ENCODE assay signal across 11 cellular contexts in genomic region chr1:160209041-160209655, GRCh38. TPM values are rescaled to one million over a fixed set of nuclear protein-coding genes. Genes with fewer than 3 reads are reported as not detected.
DNase-seq lines count a peak whose midpoint lies in the region; TF ChIP-seq lines count a peak whose summit lies in the region.
"Had no signal": no experiment of that assay in that cellular context is flagged by ENCODE, and none has a peak within 500 bp of the region (broad histone marks: within the 10 kb centered on the region; RNA-seq: fewer than 3 reads in every experiment).

No MANE protein-coding gene starts in this region.

- no peaks in the 10 kb centered on the region for H3K27me3 ChIP-seq in AG04450 (ENCODE audit: control insufficient read depth, insufficient read depth, low read length)
- H3K27me3 ChIP-seq in dorsolateral prefrontal cortex = no peaks in the 10 kb centered on the region
- no peaks in the 10 kb centered on the region for H3K27me3 ChIP-seq in MG63

- no peaks in the 10 kb centered on the region for H3K27me3 Mint-ChIP-seq in osteocyte (ENCODE audit: unreplicated experiment)

- H3K36me3 ChIP-seq in HEK293 (ENCODE audit: control insufficient read depth in 2 of 2, insufficient read depth in 1 of 2, low read length in 2 of 2) = peaks cover 0 to 77% of the 10 kb centered on the region in 2 experiments
- H3K36me3 ChIP-seq in MG63 = peaks cover 84% of the 10 kb centered on the region

- CTCF ChIA-PET in AG04450 (lab: Charles Lee) = interaction anchor here (2.1 to 9.2 kb wide), 3 partner anchors 10 to 43 kb away, joined by 11 to 130 read pairs (median 22); no protein-coding TSS in a partner anchor
- CTCF ChIA-PET in HEK293 (lab: Yijun Ruan, JAX) = interaction anchor here (0.7 to 3.8 kb wide), 6 partner anchors 10 to 192 kb away, joined by 3 to 15 read pairs (median 6); no protein-coding TSS in a partner anchor

- peaks cover 2% of the 10 kb centered on the region; the same call in 1 of the 2 replicates for H3K9me3 ChIP-seq in AG04450 (ENCODE audit: control insufficient read depth, insufficient read depth, low read length)
- no peaks in the 10 kb centered on the region for H3K9me3 ChIP-seq in HEK293 (ENCODE audit: control insufficient read depth, insufficient read depth, low read depth, low read length)
- no peaks in the 10 kb centered on the region for H3K9me3 ChIP-seq in MG63

- H3K4me1 Mint-ChIP-seq in osteocyte (ENCODE audit: unreplicated experiment) = peaks cover 45% of the 10 kb centered on the region

- no peak overlapping the region for H3K4me3 Mint-ChIP-seq in osteocyte (ENCODE audit: unreplicated experiment)

- no peaks in the 10 kb centered on the region for H3K9me3 Mint-ChIP-seq in osteocyte (ENCODE audit: unreplicated experiment)

- peak overlapping the region; percentile 21 for H3K27ac ChIP-seq in AG04450 (ENCODE audit: low read depth, low read length)
- no peak overlapping the region for H3K27ac ChIP-seq in HEK293 (ENCODE audit: extremely low read depth, low read depth, low read length)
- peak overlapping the region; percentile 51 to 99 (median 95) for H3K27ac ChIP-seq in dorsolateral prefrontal cortex

- POLR2A ChIA-PET in AG04450 (lab: Yijun Ruan, JAX) (interaction anchor here (1.1 kb wide), 1 partner anchor 9 kb away, joined by 4 read pairs; no protein-coding TSS in a partner anchor), HEK293 (lab: Yijun Ruan, JAX) (interaction anchor here (0.8 to 0.9 kb wide), 2 partner anchors 10 to 11 kb away, joined by 3 read pairs; no protein-coding TSS in a partner anchor)

- intact Hi-C loops in dorsolateral prefrontal cortex (cut with DNase I) = no loop called here

- DNase-seq in AG04450 (ENCODE audit: low read depth, low spot score) = no peak
- no peak for DNase-seq in dorsolateral prefrontal cortex
- no peak for DNase-seq in osteocyte (ENCODE audit: extremely low spot score, unreplicated experiment)
- no peak for DNase-seq in Ammon's horn (ENCODE audit: low spot score)
- DNase-seq in NCI-H345 treated with DMSO at 0.1 percent for 48 hours (lab: John Stamatoyannopoulos, UW; ENCODE audit: unreplicated experiment) = no peak
- no peak for DNase-seq in NCI-H1694 (lab: John Stamatoyannopoulos, UW)
- no peak for DNase-seq in MG63
- DNase-seq: left colon, NCI-H2171 treated with DMSO at 0.1 percent for 48 hours, SHP77 had no signal

- TF ChIP-seq CTCF in AG04450 (IDR thresholded peaks at IDR 0.05; ENCODE audit: low read depth, low read length) = no peak
- no peak for TF ChIP-seq CTCF in HEK293 (tag by site-specific recombination; IDR thresholded peaks at IDR 0.05)
- TF ChIP-seq CTCF in dorsolateral prefrontal cortex (IDR thresholded peaks at IDR 0.05 in 54 of 56, conservative IDR thresholded peaks at IDR 0.05 in 2 of 56; ENCODE audit: low read depth in 1 of 56, partially characterized antibody in 56 of 56) = no peak
- TF ChIP-seq CTCF in osteocyte (IDR thresholded peaks at IDR 0.05) = no peak

- peaks cover 34% of the 10 kb centered on the region for H3K36me3 Mint-ChIP-seq in osteocyte (ENCODE audit: unreplicated experiment)

- peak overlapping the region; percentile 11; the same call in 1 of the 2 replicates for H3K4me3 ChIP-seq in AG04450 (ENCODE audit: low read depth, low read length)
- H3K4me3 ChIP-seq in HEK293 (ENCODE audit: low read depth, low read length) = no peak overlapping the region
- H3K4me3 ChIP-seq in dorsolateral prefrontal cortex = peak overlapping the region in 54 of 59 donors; percentile 11 to 99 (median 91)
- no peak overlapping the region for H3K4me3 ChIP-seq in MG63

- H3K27ac Mint-ChIP-seq in osteocyte (ENCODE audit: unreplicated experiment) = peak overlapping the region; percentile 53

- 0 out of 2 replicates have a peak, but pooled peaks cover 2% of the 10 kb centered on the region for H3K4me1 ChIP-seq in HEK293 (ENCODE audit: control insufficient read depth, insufficient read depth, low read length)

TF ChIP-seq in HEK293, 187 proteins besides CTCF, POLR2A, EP300 and RAD21:
- TF ChIP-seq ZFHX2 (tag by site-specific recombination; conservative IDR thresholded peaks at IDR 0.05) (peak; percentile 92), EGR2 (tag by site-specific recombination; IDR thresholded peaks at IDR 0.05; ENCODE audit: low read depth) (peak; percentile 92), GFI1B (tag by site-specific recombination; IDR thresholded peaks at IDR 0.05) (no peak), PRDM10 (tag by site-specific recombination; IDR thresholded peaks at IDR 0.05) (0 out of 2 replicates have a peak, but pooled peaks have one; percentile 1)

RNA-seq across cellular contexts. Expression of gene PEA15, which starts 4.0 kb away (rescaled TPM):
- polyA plus RNA-seq in AG04450 (2011; rRNA removed) = 512 and 555 TPM in 2 replicates
- polyA minus RNA-seq in AG04450 (2011; rRNA and poly(A)+ RNA removed) = 285 and 334 TPM in 2 replicates
- total RNA-seq in dorsolateral prefrontal cortex (100 to 1,000 TPM; 342 to 812 (median 617) TPM), osteocyte (195 and 197 TPM in 2 replicates)
- 243 and 355 TPM in 2 replicates for total RNA-seq in MG63 (2014; rRNA removed; shearing (Covaris generic); ENCODE audit: low replicate concordance)

RNA-seq across cellular contexts. Expression of gene CASQ1, which starts 18.8 kb away (rescaled TPM):
- polyA plus RNA-seq in AG04450 (2011; rRNA removed) = 0.17 and 0.20 TPM in 2 replicates
- 0.17 TPM in 1 of 2 replicates, not detected in the other for polyA minus RNA-seq in AG04450 (2011; rRNA and poly(A)+ RNA removed)
- total RNA-seq in dorsolateral prefrontal cortex (10 to 100 TPM in 94 of 120 experiments, 1 to 10 TPM in 26; 4.3 to 31.5 (median 14.0) TPM), osteocyte (not detected in 2 replicates)
- not detected in 2 replicates for total RNA-seq in MG63 (2014; rRNA removed; shearing (Covaris generic); ENCODE audit: low replicate concordance)

RNA-seq across cellular contexts. Expression of gene DCAF8, which starts 53.2 kb away (rescaled TPM):
- 108 and 111 TPM in 2 replicates for polyA plus RNA-seq in AG04450 (2011; rRNA removed)
- polyA minus RNA-seq in AG04450 (2011; rRNA and poly(A)+ RNA removed) = 96.4 and 105 TPM in 2 replicates
- total RNA-seq in dorsolateral prefrontal cortex (100 to 1,000 TPM; 111 to 260 (median 188) TPM), osteocyte (152 and 163 TPM in 2 replicates)
- 46.3 and 71.9 TPM in 2 replicates for total RNA-seq in MG63 (2014; rRNA removed; shearing (Covaris generic); ENCODE audit: low replicate concordance)

RNA-seq across cellular contexts. Expression of gene ATP1A4, which starts 57.7 kb away (rescaled TPM):
- not detected in 2 replicates for polyA plus RNA-seq in AG04450 (2011; rRNA removed)
- polyA minus RNA-seq in AG04450 (2011; rRNA and poly(A)+ RNA removed) = not detected in 2 replicates
- total RNA-seq in dorsolateral prefrontal cortex = 1 to 10 TPM in 93 of 120 experiments, under 1 TPM in 27; 0.29 to 8.7 (median 1.7) TPM
- not detected in 2 replicates for total RNA-seq in osteocyte
- total RNA-seq in MG63 (2014; rRNA removed; shearing (Covaris generic); ENCODE audit: low replicate concordance) = not detected in 2 replicates
- total RNA-seq: left colon had no signal

Comparison
In these comparisons a context has a peak if more than half of its experiments do, and no peak if none do; other contexts are left out.
1. H3K4me3 ChIP-seq: peak in AG04450 (single experiment) and dorsolateral prefrontal cortex (54 of 59); none in HEK293 (single experiment) and MG63 (single experiment).